Comparison of ENCODE assay signal across 8 cellular contexts in genomic region chr9:127224178-127224882, GRCh38. TPM values are rescaled to one million over a fixed set of nuclear protein-coding genes. Genes with fewer than 3 reads are reported as not detected.
A peak's percentile ranks its signal among the peaks of the same experiment; 100 is the strongest.
DNase-seq lines count a peak whose midpoint lies in the region; ATAC-seq and TF ChIP-seq lines count a peak whose summit lies in the region.

No MANE protein-coding gene starts in this region.

- peak; percentile 74 to 87 (median 81) for DNase-seq in CD4-positive, alpha-beta T cell
- DNase-seq in HL-60 (ENCODE audit: low read depth in 1 of 2, low spot score in 1 of 2), result peak; percentile 67 to 80
- peak; percentile 85 for DNase-seq in NOMO-1 treated with DMSO at 0.1 percent for 48 hours (lab: John Stamatoyannopoulos, UW; ENCODE audit: unreplicated experiment)
- peak; percentile 76 for DNase-seq in activated T-cell treated with anti-CD3 and anti-CD28 coated beads for 24 hours (ENCODE audit: low read depth)
- DNase-seq in epithelial cell of esophagus (ENCODE audit: low read depth), result peak; percentile 88
- peak; percentile 66 for DNase-seq in middle frontal gyrus (ENCODE audit: extremely low spot score, low spot score)
- DNase-seq in stimulated activated CD8-positive, alpha-beta memory T cell treated with anti-CD3 and anti-CD28 coated beads, Interleukin-15, amount 100 ng/mL, for 4 hours (ENCODE audit: low read depth in 2 of 2), result peak; percentile 72 to 80

- no peaks in the 10 kb centered on the region for H3K9me3 ChIP-seq in CD4-positive, alpha-beta T cell (ENCODE audit: control insufficient read depth, low read length)

- no peaks in the 10 kb centered on the region for H3K27me3 ChIP-seq in CD4-positive, alpha-beta T cell (ENCODE audit: control insufficient read depth, insufficient read depth, low read length)
- no peaks in the 10 kb centered on the region for H3K27me3 ChIP-seq in HL-60 (ENCODE audit: insufficient read depth, poor library complexity, severe bottlenecking)

- intact Hi-C loops in CD4-positive, alpha-beta T cell (cut with DNase I, micrococcal nuclease), result loop anchor here (1.0 to 10.0 kb wide), 3 partner anchors 21 to 930 kb away; partner anchors contain the start of gene SLC2A8 (in 1 of the 2)

- CTCF ChIA-PET in CD4-positive, alpha-beta T cell (lab: Charles Lee), result interaction anchor here (0.7 to 2.3 kb wide), 5 partner anchors 10 to 284 kb away, joined by 3 to 6 read pairs (median 3); partner anchors contain the start of gene SLC2A8

- POLR2A ChIA-PET in CD4-positive, alpha-beta T cell (lab: Charles Lee), result interaction anchor here (0.6 to 4.0 kb wide), 10 partner anchors 8 to 697 kb away, joined by 3 to 26 read pairs (median 4); partner anchors contain the start of genes LRSAM1, RPL12, ZBTB43 and ZNF79

- peak overlapping the region; percentile 90 for H3K27ac Mint-ChIP-seq in CD4-positive, alpha-beta T cell

- H3K27ac ChIP-seq in CD4-positive, alpha-beta T cell (ENCODE audit: low read depth, low read length), result no peak overlapping the region
- H3K27ac ChIP-seq in HL-60 (replicated peaks), result 0 out of 2 replicates have a peak overlapping the region, but pooled peaks have one; percentile 24

- peak; percentile 77 for ATAC-seq in CD4-positive, alpha-beta T cell (ENCODE audit: poor library complexity)
- peak; percentile 69 for ATAC-seq in GM19455 (IDR thresholded peaks at IDR 0.05; ENCODE audit: unreplicated experiment)

- H3K9me3 Mint-ChIP-seq in CD4-positive, alpha-beta T cell, result no peaks in the 10 kb centered on the region

- peaks cover 12% of the 10 kb centered on the region for H3K36me3 Mint-ChIP-seq in CD4-positive, alpha-beta T cell (ENCODE audit: low read depth)

- peak overlapping the region; percentile 54 for H3K4me3 ChIP-seq in HL-60 (replicated peaks; ENCODE audit: insufficient read depth, low read length)
- peak overlapping the region; percentile 63 for H3K4me3 ChIP-seq in epithelial cell of esophagus (ENCODE audit: low read length)

- peak overlapping the region; percentile 89 for H3K4me3 Mint-ChIP-seq in CD4-positive, alpha-beta T cell

- no peak for TF ChIP-seq CTCF in CD4-positive, alpha-beta T cell (IDR thresholded peaks at IDR 0.05)
- TF ChIP-seq CTCF in HL-60 (IDR thresholded peaks at IDR 0.05; ENCODE audit: insufficient read depth, low read length), result no peak
- no peak for TF ChIP-seq CTCF in epithelial cell of esophagus (IDR thresholded peaks at IDR 0.05; ENCODE audit: insufficient read depth, low read depth, low read length, missing control alignments)

- peaks cover 41% of the 10 kb centered on the region for H3K4me1 Mint-ChIP-seq in CD4-positive, alpha-beta T cell (ENCODE audit: low read depth)

- peaks cover 28% of the 10 kb centered on the region for H3K27me3 Mint-ChIP-seq in CD4-positive, alpha-beta T cell

RNA-seq across cellular contexts. Expression of gene GARNL3, which starts 40.2 kb away (rescaled TPM):
- 1 to 10 TPM in 1 of 2 experiments, under 1 TPM in 1; 0.63 to 1.8 TPM for total RNA-seq in CD4-positive, alpha-beta T cell
